ENCODE assay signal across 1 cellular context in genomic region chr18:3015851-3016250, GRCh38.
TF ChIP-seq lines count a peak whose summit lies in the region.

No MANE protein-coding gene starts in this region.

TF ChIP-seq in HepG2, 621 proteins besides CTCF, POLR2A, EP300 and RAD21:
- no peak for TF ChIP-seq KDM6A (CRISPR knock-in tag; IDR thresholded peaks at IDR 0.05; ENCODE audit: low read depth)
- TF ChIP-seq IRX3 (CRISPR knock-in tag; IDR thresholded peaks at IDR 0.05; ENCODE audit: borderline replicate concordance, low read depth): no peak
- no peak for TF ChIP-seq ZNF234 (CRISPR knock-in tag; conservative IDR thresholded peaks at IDR 0.05)
- TF ChIP-seq MIER2 (CRISPR knock-in tag; IDR thresholded peaks at IDR 0.05): no peak
- TF ChIP-seq ZNF235 (CRISPR knock-in tag; IDR thresholded peaks at IDR 0.05; ENCODE audit: borderline replicate concordance): no peak
- no peak for TF ChIP-seq ZNF280D (CRISPR knock-in tag; IDR thresholded peaks at IDR 0.05)
